In the genomic region with DNA sequence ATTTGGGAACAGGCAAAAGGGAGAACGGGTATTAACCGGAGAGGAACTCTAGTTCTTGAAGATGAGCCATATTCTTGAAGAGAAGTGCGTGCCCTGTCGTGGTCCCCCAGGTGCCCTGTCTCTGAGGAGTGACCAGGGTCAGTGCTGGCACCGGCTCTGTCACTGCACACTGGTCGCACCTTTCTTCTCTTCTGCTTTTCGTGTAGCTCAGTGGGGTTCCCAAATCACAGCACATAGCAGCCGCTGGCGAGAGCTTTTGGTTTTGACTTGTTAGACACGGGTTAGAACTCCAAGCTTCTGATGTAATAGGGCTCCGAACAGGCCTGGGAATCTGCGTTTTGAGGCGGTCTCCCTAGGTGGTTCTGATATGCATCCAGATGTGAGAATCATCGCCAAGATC, we compare ENCODE assay signal across 23 cellular contexts. TPM values are rescaled to one million over a fixed set of nuclear protein-coding genes. Genes with fewer than 3 reads are reported as not detected.
"Had no signal": no experiment of that assay in that cellular context is flagged by ENCODE, and none has a peak within 500 bp of the region (broad histone marks: within the 10 kb centered on the region; RNA-seq: fewer than 3 reads in every experiment).

No MANE protein-coding gene starts in this region.

- H2AFZ ChIP-seq: hepatocyte had no signal

- FAIRE-seq: kidney, urothelium cell line had no signal

- DNase-seq: activated CD4-positive, alpha-beta memory T cell treated with anti-CD3 and anti-CD28 coated beads, Interleukin-2, amount 10 ng/mL, durations not matched to agents 7 days and 5 days; activated CD4-positive, alpha-beta T cell treated with anti-CD3 and anti-CD28 coated beads for 4 hours; activated CD8-positive, alpha-beta memory T cell treated with anti-CD3 and anti-CD28 coated beads, Interleukin-2, amount 10 ng/mL, durations not matched to agents 7 days and 5 days; foreskin fibroblast; kidney; occipital lobe; stimulated activated CD4-positive, alpha-beta T cell treated with anti-CD3 and anti-CD28 coated beads, Interleukin-2, amount 100 ng/mL, for 24 hours; stimulated activated naive CD8-positive, alpha-beta T cell treated with anti-CD3 and anti-CD28 coated beads, Interleukin-15, Interleukin-2, amounts not matched to agents 100 U/mL and 50 U/mL, for 24 hours; substantia nigra; T-helper 17 cell; tibial artery; WERI-Rb-1 had no signal

- H3K4me1 Mint-ChIP-seq: activated CD4-positive, alpha-beta memory T cell treated with anti-CD3 and anti-CD28 coated beads, Interleukin-2, amount 10 ng/mL, durations not matched to agents 7 days and 5 days; activated CD8-positive, alpha-beta memory T cell treated with anti-CD3 and anti-CD28 coated beads, Interleukin-2, amount 10 ng/mL, durations not matched to agents 7 days and 5 days; T-helper 17 cell had no signal

- H3K27me3 Mint-ChIP-seq: T-helper 17 cell had no signal

- H3K79me2 ChIP-seq: hepatocyte had no signal

- H3K4me3 Mint-ChIP-seq: activated CD4-positive, alpha-beta memory T cell treated with anti-CD3 and anti-CD28 coated beads, Interleukin-2, amount 10 ng/mL, durations not matched to agents 7 days and 5 days; activated CD8-positive, alpha-beta memory T cell treated with anti-CD3 and anti-CD28 coated beads, Interleukin-2, amount 10 ng/mL, durations not matched to agents 7 days and 5 days; activated naive CD8-positive, alpha-beta T cell; dendritic cell treated with granulocyte-macrophage colony-stimulating factor and Interleukin-4, amounts not matched to agents 40 ng/mL and 50 ng/mL, for 4 days; nephron; T-helper 17 cell had no signal

- H3K9me3 ChIP-seq: tibial artery had no signal

- H3K27ac ChIP-seq: epithelial cell of prostate, hepatocyte, tibial artery, WERI-Rb-1 had no signal

- ATAC-seq: activated CD8-positive, alpha-beta memory T cell treated with anti-CD3 and anti-CD28 coated beads, Interleukin-2, amount 10 ng/mL, durations not matched to agents 7 days and 5 days; left lobe of liver; stimulated activated naive CD8-positive, alpha-beta T cell treated with anti-CD3 and anti-CD28 coated beads, Interleukin-15, Interleukin-2, amounts not matched to agents 100 U/mL and 50 U/mL, for 24 hours; T-helper 17 cell had no signal

- H3K27ac Mint-ChIP-seq: activated CD4-positive, alpha-beta memory T cell treated with anti-CD3 and anti-CD28 coated beads, Interleukin-2, amount 10 ng/mL, durations not matched to agents 7 days and 5 days; activated CD8-positive, alpha-beta memory T cell treated with anti-CD3 and anti-CD28 coated beads, Interleukin-2, amount 10 ng/mL, durations not matched to agents 7 days and 5 days; activated naive CD8-positive, alpha-beta T cell; dendritic cell treated with granulocyte-macrophage colony-stimulating factor and Interleukin-4, amounts not matched to agents 40 ng/mL and 50 ng/mL, for 4 days; nephron; T-helper 17 cell had no signal

- H3K9me3 Mint-ChIP-seq: activated CD4-positive, alpha-beta memory T cell treated with anti-CD3 and anti-CD28 coated beads, Interleukin-2, amount 10 ng/mL, durations not matched to agents 7 days and 5 days; dendritic cell treated with granulocyte-macrophage colony-stimulating factor and Interleukin-4, amounts not matched to agents 40 ng/mL and 50 ng/mL, for 4 days; mesothelial cell of epicardium; nephron had no signal

- H3K36me3 Mint-ChIP-seq: activated CD8-positive, alpha-beta memory T cell treated with anti-CD3 and anti-CD28 coated beads, Interleukin-2, amount 10 ng/mL, durations not matched to agents 7 days and 5 days; activated naive CD8-positive, alpha-beta T cell; mesothelial cell of epicardium had no signal

- H3K4me1 ChIP-seq: tibial artery had no signal

- H3K36me3 ChIP-seq: tibial artery, WERI-Rb-1 had no signal

- H3K4me3 ChIP-seq: hepatocyte, lung, tibial artery had no signal

RNA-seq across cellular contexts. Expression of a gene that starts 18.4 kb away (rescaled TPM):
- total RNA-seq: activated CD4-positive, alpha-beta memory T cell treated with anti-CD3 and anti-CD28 coated beads, Interleukin-2, amount 10 ng/mL, durations not matched to agents 7 days and 5 days; activated CD8-positive, alpha-beta memory T cell treated with anti-CD3 and anti-CD28 coated beads, Interleukin-2, amount 10 ng/mL, durations not matched to agents 7 days and 5 days; chondrocyte; glomerular endothelial cell; left lobe of liver; T-helper 17 cell had no signal
